In genomic region chr7:29987821-29988317, GRCh38 we compare ENCODE assay signal across 8 cellular contexts. TPM values are rescaled to one million over a fixed set of nuclear protein-coding genes. Genes with fewer than 3 reads are reported as not detected.
DNase-seq lines count a peak whose midpoint lies in the region; TF ChIP-seq lines count a peak whose summit lies in the region.

No MANE protein-coding gene starts in this region.

- intact Hi-C loops in testis (cut with DNase I; ENCODE audit: low total_unique reads): no loop called here

- H3K9me3 Mint-ChIP-seq in T-helper 2 cell treated with Interferon-gamma antibody and Interleukin-4, amounts not matched to agents 5 μg/mL and 100 μg/mL, for 36 hours: peaks cover 5% of the 10 kb centered on the region
- peaks cover 16 to 40% (median 19%) of the 10 kb centered on the region in 5 experiments for H3K9me3 Mint-ChIP-seq in brain

- no peaks in the 10 kb centered on the region for H3K27me3 ChIP-seq in layer of hippocampus (ENCODE audit: control insufficient read depth, insufficient read depth, low read length)
- no peaks in the 10 kb centered on the region for H3K27me3 ChIP-seq in testis

- no peak for TF ChIP-seq POLR2A in testis (IDR thresholded peaks at IDR 0.05)

- no peak overlapping the region for H3K27ac Mint-ChIP-seq in T-helper 2 cell treated with Interferon-gamma antibody and Interleukin-4, amounts not matched to agents 5 μg/mL and 100 μg/mL, for 36 hours
- H3K27ac Mint-ChIP-seq in brain: peak overlapping the region; percentile 94 to 100 (median 97)

- H3K9me3 ChIP-seq in testis: no peaks in the 10 kb centered on the region

- H3K27ac ChIP-seq in layer of hippocampus (ENCODE audit: low read depth, low read length) (peak overlapping the region; percentile 84), testis (peak overlapping the region; percentile 89 to 95)

- H3K4me1 Mint-ChIP-seq in T-helper 2 cell treated with Interferon-gamma antibody and Interleukin-4, amounts not matched to agents 5 μg/mL and 100 μg/mL, for 36 hours (ENCODE audit: low read depth): peaks cover 6% of the 10 kb centered on the region
- H3K4me1 Mint-ChIP-seq in brain: peaks cover 25% of the 10 kb centered on the region

- H3K36me3 ChIP-seq in testis (ENCODE audit: low read depth, missing control alignments): no peaks in the 10 kb centered on the region

- peaks cover 4% of the 10 kb centered on the region for H3K4me1 ChIP-seq in testis

- WGBS in testis, 2 donors: 36 to 40% methylated on average over 8 of the region's 8 CpGs

- H3K36me3 Mint-ChIP-seq in T-helper 2 cell treated with Interferon-gamma antibody and Interleukin-4, amounts not matched to agents 5 μg/mL and 100 μg/mL, for 36 hours (ENCODE audit: low read depth): no peaks in the 10 kb centered on the region
- peaks cover 32% of the 10 kb centered on the region for H3K36me3 Mint-ChIP-seq in brain

- H3K4me3 ChIP-seq in testis: peak overlapping the region; percentile 85 to 100

- peak overlapping the region; percentile 55 for H3K4me3 Mint-ChIP-seq in T-helper 2 cell treated with Interferon-gamma antibody and Interleukin-4, amounts not matched to agents 5 μg/mL and 100 μg/mL, for 36 hours
- peak overlapping the region; percentile 82 to 97 (median 93) for H3K4me3 Mint-ChIP-seq in brain

- TF ChIP-seq CTCF in brain (conservative IDR thresholded peaks at IDR 0.05) (no peak), testis (IDR thresholded peaks at IDR 0.05) (no peak)

- no peak for DNase-seq in T-helper 2 cell treated with Interferon-gamma antibody and Interleukin-4, amounts not matched to agents 5 μg/mL and 100 μg/mL, for 36 hours (ENCODE audit: low spot score)
- no peak for DNase-seq in T-helper 2 cell
- peak; percentile 5 for DNase-seq in NCI-H1048 (lab: John Stamatoyannopoulos, UW)
- no peak for DNase-seq in testis
- DNase-seq in anterior cingulate cortex (lab: John Stamatoyannopoulos, UW): no peak
- no peak for DNase-seq in stimulated activated CD4-positive, alpha-beta T cell treated with anti-CD3 and anti-CD28 coated beads, Interleukin-4, amount 100 ng/mL, for 1 hour

- peaks cover 59% of the 10 kb centered on the region for H3K27me3 Mint-ChIP-seq in T-helper 2 cell treated with Interferon-gamma antibody and Interleukin-4, amounts not matched to agents 5 μg/mL and 100 μg/mL, for 36 hours (ENCODE audit: low read depth)
- H3K27me3 Mint-ChIP-seq in brain: peaks cover 7% of the 10 kb centered on the region

RNA-seq across cellular contexts. Expression of gene SCRN1, which starts 1.7 kb away (rescaled TPM):
- 142 TPM for polyA plus RNA-seq in brain (ENCODE audit: insufficient read depth, low read depth, low replicate concordance)
- total RNA-seq in testis: 100 to 1,000 TPM in 1 of 2 donors, 10 to 100 TPM in 1; 78.0 to 107 TPM
- polyA plus RNA-seq in testis (ENCODE audit: insufficient read depth, low read depth, low replicate concordance): 56.8 TPM

RNA-seq across cellular contexts. Expression of gene FKBP14, which starts 38.6 kb away (rescaled TPM):
- polyA plus RNA-seq in brain (ENCODE audit: insufficient read depth, low read depth, low replicate concordance) (1.5 TPM), testis (ENCODE audit: insufficient read depth, low read depth, low replicate concordance) (7.8 TPM)
- 1 to 10 TPM; 7.3 to 8.8 TPM for total RNA-seq in testis

RNA-seq across cellular contexts. Expression of gene PLEKHA8, which starts 40.3 kb away (rescaled TPM):
- polyA plus RNA-seq in brain (ENCODE audit: insufficient read depth, low read depth, low replicate concordance) (5.0 TPM), testis (ENCODE audit: insufficient read depth, low read depth, low replicate concordance) (7.1 TPM)
- total RNA-seq in testis: 10 to 100 TPM; 11.0 to 14.5 TPM
